Comparison of ENCODE assay signal across 10 cellular contexts in genomic region chr2:72694715-72695496, GRCh38.
DNase-seq lines count a peak whose midpoint lies in the region; ATAC-seq and TF ChIP-seq lines count a peak whose summit lies in the region.
"Had no signal": no experiment of that assay in that cellular context is flagged by ENCODE, and none has a peak within 500 bp of the region (broad histone marks: within the 10 kb centered on the region; RNA-seq: fewer than 3 reads in every experiment).

No MANE protein-coding gene starts in this region.

- H3K9me3 Mint-ChIP-seq in activated CD4-positive, alpha-beta memory T cell treated with anti-CD3 and anti-CD28 coated beads for 36 hours = no peaks in the 10 kb centered on the region
- H3K9me3 Mint-ChIP-seq in effector memory CD8-positive, alpha-beta T cell = no peaks in the 10 kb centered on the region

- H3K27ac ChIP-seq in mammary epithelial cell (ENCODE audit: insufficient read depth, low read depth, low read length) = no peak overlapping the region

- H3K27me3 ChIP-seq in mammary epithelial cell (ENCODE audit: insufficient read depth, low read length) = no peaks in the 10 kb centered on the region

- no peaks in the 10 kb centered on the region for H4K20me1 ChIP-seq in mammary epithelial cell (ENCODE audit: insufficient read depth, low read length)

- TF ChIP-seq CTCF in AG09309 (IDR thresholded peaks at IDR 0.05; ENCODE audit: control insufficient read depth, insufficient read depth, low read depth, low read length, missing control alignments) (no peak), mammary epithelial cell (conservative IDR thresholded peaks at IDR 0.05 in 1 of 2, IDR thresholded peaks at IDR 0.05 in 1 of 2; ENCODE audit: extremely low read depth in 1 of 2, insufficient read depth in 1 of 2, low read depth in 1 of 2, low read length in 2 of 2) (no peak), GM20000 (IDR thresholded peaks at IDR 0.05; ENCODE audit: extremely low read depth, missing control alignments) (no peak)

- CTCF ChIA-PET in mammary epithelial cell (lab: Charles Lee; ENCODE audit: low non-redundant PET) = no interaction called here
- CTCF ChIA-PET in activated CD4-positive, alpha-beta memory T cell treated with anti-CD3 and anti-CD28 coated beads for 36 hours (lab: Charles Lee) = no interaction called here

- no TSS peak for BruUV-seq in mammary epithelial cell (replicated peaks; lab: Mats Ljungman, UMichigan)

- dilution Hi-C loops in mammary epithelial cell (cut with HindIII; ENCODE audit: low sequenced_read_pairs) = no loop called here

- no peaks in the 10 kb centered on the region for H3K27me3 Mint-ChIP-seq in activated CD4-positive, alpha-beta memory T cell treated with anti-CD3 and anti-CD28 coated beads for 36 hours
- no peaks in the 10 kb centered on the region for H3K27me3 Mint-ChIP-seq in effector memory CD8-positive, alpha-beta T cell

- H3K4me1 Mint-ChIP-seq in activated CD4-positive, alpha-beta memory T cell treated with anti-CD3 and anti-CD28 coated beads for 36 hours (ENCODE audit: low read depth) = no peaks in the 10 kb centered on the region
- no peaks in the 10 kb centered on the region for H3K4me1 Mint-ChIP-seq in effector memory CD8-positive, alpha-beta T cell (ENCODE audit: low read depth in 2 of 2)

- no peaks in the 10 kb centered on the region for H3K9me3 ChIP-seq in mammary epithelial cell (replicated peaks; ENCODE audit: insufficient read depth, low read length)

- peaks cover under 1% of the 10 kb centered on the region for H3K4me1 ChIP-seq in mammary epithelial cell (ENCODE audit: insufficient read depth, low read length)

- in situ Hi-C loops in mammary epithelial cell (cut with MboI; ENCODE audit: low sequenced_read_pairs in 2 of 2) = no loop called here

- H3K4me3 ChIP-seq in AG09309 (ENCODE audit: control insufficient read depth, low read depth, low read length) (no peak overlapping the region), mammary epithelial cell (replicated peaks in 1 of 3; ENCODE audit: insufficient read depth in 1 of 3, low read depth in 2 of 3, low read length in 3 of 3) (no peak overlapping the region)

- DNase-seq in AG09309 (ENCODE audit: low read depth) (peak; percentile 29), NCI-H1092 treated with DMSO at 0.1 percent for 48 hours (lab: John Stamatoyannopoulos, UW) (peak; percentile 89), mammary epithelial cell (no peak), lung microvascular endothelial cell (ENCODE audit: low read depth in 2 of 2) (peak; percentile 51 to 74), GM20000 (ENCODE audit: low spot score) (no peak)
- no peak for DNase-seq in activated CD4-positive, alpha-beta memory T cell treated with anti-CD3 and anti-CD28 coated beads for 36 hours
- no peak for DNase-seq in effector memory CD8-positive, alpha-beta T cell
- DNase-seq: foreskin melanocyte, NCI-H187 treated with DMSO at 0.1 percent for 48 hours had no signal

- 35% methylated on average over 8 of the region's 9 CpGs for WGBS in mammary epithelial cell (ENCODE audit: low coverage, missing lambda C conversion rate)

- no peaks in the 10 kb centered on the region for H3K79me2 ChIP-seq in mammary epithelial cell (ENCODE audit: insufficient read depth, low read length)

- H3K36me3 ChIP-seq in mammary epithelial cell (ENCODE audit: insufficient read depth, low read length) = no peaks in the 10 kb centered on the region

- POLR2A ChIA-PET in activated CD4-positive, alpha-beta memory T cell treated with anti-CD3 and anti-CD28 coated beads for 36 hours (lab: Charles Lee) = no interaction called here

- H3K9ac ChIP-seq in mammary epithelial cell (ENCODE audit: insufficient read depth, low read length) = no peak overlapping the region

- H3K4me2 ChIP-seq in mammary epithelial cell (ENCODE audit: insufficient read depth, low read depth, low read length) = peak overlapping the region; percentile 10

- peaks cover 1% of the 10 kb centered on the region for H3K36me3 Mint-ChIP-seq in activated CD4-positive, alpha-beta memory T cell treated with anti-CD3 and anti-CD28 coated beads for 36 hours
- peaks cover 4% of the 10 kb centered on the region for H3K36me3 Mint-ChIP-seq in effector memory CD8-positive, alpha-beta T cell (ENCODE audit: insufficient read depth)

- H3K4me3 Mint-ChIP-seq in activated CD4-positive, alpha-beta memory T cell treated with anti-CD3 and anti-CD28 coated beads for 36 hours = no peak overlapping the region
- no peak overlapping the region for H3K4me3 Mint-ChIP-seq in effector memory CD8-positive, alpha-beta T cell

- intact Hi-C loops in mammary epithelial cell (cut with micrococcal nuclease) = no loop called here
- intact Hi-C loops in activated CD4-positive, alpha-beta memory T cell treated with anti-CD3 and anti-CD28 coated beads for 36 hours (cut with micrococcal nuclease) = no loop called here

- no peak overlapping the region for H2AFZ ChIP-seq in mammary epithelial cell (ENCODE audit: low read depth, low read length)

- H3K27ac Mint-ChIP-seq in activated CD4-positive, alpha-beta memory T cell treated with anti-CD3 and anti-CD28 coated beads for 36 hours = no peak overlapping the region
- H3K27ac Mint-ChIP-seq in effector memory CD8-positive, alpha-beta T cell = no peak overlapping the region

- no peak for ATAC-seq in GM21786 (IDR thresholded peaks at IDR 0.05; ENCODE audit: unreplicated experiment)
- ATAC-seq in effector memory CD8-positive, alpha-beta T cell (replicated peaks) = no peak

Comparison
In these comparisons a context has a peak if more than half of its experiments do, and no peak if none do; other contexts are left out.
1. DNase-seq: peak in AG09309 (single experiment), NCI-H1092 treated with DMSO at 0.1 percent for 48 hours (single experiment) and lung microvascular endothelial cell (2 of 2); none in mammary epithelial cell (single experiment), activated CD4-positive, alpha-beta memory T cell treated with anti-CD3 and anti-CD28 coated beads for 36 hours (single experiment), effector memory CD8-positive, alpha-beta T cell (0 of 3) and GM20000 (single experiment).